In genomic region chr11:32939866-32940265, GRCh38 we compare ENCODE assay signal across 14 cellular contexts.
"Had no signal": no experiment of that assay in that cellular context is flagged by ENCODE, and none has a peak within 500 bp of the region (broad histone marks: within the 10 kb centered on the region; RNA-seq: fewer than 3 reads in every experiment).

No MANE protein-coding gene starts in this region.

- DNase-seq: activated CD4-positive, alpha-beta T cell treated with anti-CD3 and anti-CD28 coated beads for 1 hour; activated effector memory CD4-positive, alpha-beta T cell treated with anti-CD3 and anti-CD28 coated beads, Interleukin-2, amount 50 U/mL, for 16 hours; activated T-cell treated with anti-CD3 and anti-CD28 coated beads, Interleukin-2, amount 50 U/mL, for 72 hours; heart right ventricle; mesendoderm; nucleus accumbens; stimulated activated CD4-positive, alpha-beta T cell treated with anti-CD3 and anti-CD28 coated beads, Interleukin-4, amount 100 ng/mL, for 1 hour; testis; upper lobe of left lung had no signal

- H3K4me3 Mint-ChIP-seq: activated T-cell treated with anti-CD3 and anti-CD28 coated beads, Interleukin-2, amount 50 U/mL, for 72 hours; nephron had no signal

- H3K4me3 ChIP-seq: heart right ventricle, smooth muscle cell, testis, upper lobe of left lung had no signal

- H3K9me3 Mint-ChIP-seq: activated naive CD4-positive, alpha-beta T cell treated with anti-CD3 and anti-CD28 coated beads, Interleukin-2, amount 50 U/mL, for 72 hours; nephron had no signal

- H3K27me3 ChIP-seq: heart right ventricle, testis, upper lobe of left lung had no signal

- H3K4me1 ChIP-seq: testis had no signal

- H3K9me3 ChIP-seq: testis, upper lobe of left lung had no signal

- H3K4me1 Mint-ChIP-seq: nephron had no signal

- ATAC-seq: activated naive CD4-positive, alpha-beta T cell treated with anti-CD3 and anti-CD28 coated beads, Interleukin-2, amount 50 U/mL, for 72 hours; activated T-cell treated with anti-CD3 and anti-CD28 coated beads, Interleukin-2, amount 50 U/mL, for 72 hours; heart right ventricle; sciatic nerve had no signal

- H3K27ac ChIP-seq: heart right ventricle, testis, upper lobe of left lung, VCaP had no signal

- H3K4me2 ChIP-seq: smooth muscle cell had no signal

- H3K27ac Mint-ChIP-seq: activated naive CD4-positive, alpha-beta T cell treated with anti-CD3 and anti-CD28 coated beads, Interleukin-2, amount 50 U/mL, for 72 hours; nephron had no signal
